In the genomic region with DNA sequence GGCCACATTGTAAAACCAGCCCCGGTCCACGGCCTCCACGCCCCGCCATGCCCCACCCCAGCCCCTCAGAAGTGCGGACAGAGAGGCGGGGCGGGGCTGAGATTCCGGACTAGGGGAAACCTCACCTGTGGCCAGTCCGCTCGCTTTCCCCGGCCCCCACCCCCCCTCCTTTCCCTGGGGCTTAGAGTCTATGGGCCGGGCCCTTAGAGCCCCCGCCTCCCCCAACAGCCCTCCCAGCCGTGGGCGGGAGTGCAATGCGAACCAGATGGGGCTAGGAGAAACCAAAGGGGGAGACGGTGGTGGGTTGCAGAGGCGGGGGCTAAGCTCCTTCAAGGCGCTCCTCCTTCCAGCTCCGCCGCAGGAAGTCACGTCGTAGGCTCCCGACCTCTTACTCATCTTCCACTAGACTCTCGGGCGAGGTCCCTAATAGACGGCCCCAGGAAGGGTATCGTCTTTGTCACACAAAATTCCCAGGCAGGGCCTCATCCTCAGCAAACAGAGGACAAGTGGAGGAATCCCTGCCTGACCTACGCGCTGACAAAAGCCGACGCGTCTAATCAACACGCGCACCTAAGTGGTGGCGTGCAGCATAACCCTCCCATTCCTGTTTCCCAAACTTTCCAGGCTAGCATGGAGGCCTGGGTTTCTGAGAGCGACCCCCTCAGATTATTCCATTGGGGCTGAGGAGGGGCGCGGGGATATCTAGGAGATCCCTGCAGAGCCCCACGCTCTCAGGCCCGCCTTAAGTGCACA, we compare ENCODE assay signal across 8 cellular contexts. TPM values are rescaled to one million over a fixed set of nuclear protein-coding genes. Genes with fewer than 3 reads are reported as not detected.
DNase-seq lines count a peak whose midpoint lies in the region; FAIRE-seq and TF ChIP-seq lines count a peak whose summit lies in the region.

No MANE protein-coding gene starts in this region.

- H3K27ac ChIP-seq in skin epidermis: peak overlapping the region; percentile 86 to 100 (median 99)

- no peak for FAIRE-seq in H54 (lab: Jason Lieb, UNC)

- H3K4me3 ChIP-seq in astrocyte of the cerebellum (ENCODE audit: low read depth, low read length) (peak overlapping the region; percentile 69), iPS-11a (ENCODE audit: low read depth, low read length) (peak overlapping the region; percentile 69), skin epidermis (peak overlapping the region; percentile 60 to 88 (median 81))

- in situ Hi-C loops in astrocyte of the cerebellum (cut with HindIII; ENCODE audit: low sequenced_read_pairs): no loop called here

- peak; percentile 29 for TF ChIP-seq POLR2A in H54 (IDR thresholded peaks at IDR 0.05; ENCODE audit: low read depth, low read length)

- TF ChIP-seq CTCF in astrocyte of the cerebellum (IDR thresholded peaks at IDR 0.05; ENCODE audit: low read depth, low read length, missing control alignments): no peak

- peak; percentile 89 for DNase-seq in GM03348 (ENCODE audit: low spot score)
- DNase-seq in H54 (ENCODE audit: insufficient read length, low spot score): peak; percentile 62
- peak; percentile 93 for DNase-seq in M059J (ENCODE audit: low read depth)
- peak; percentile 78 for DNase-seq in T1000 (lab: John Stamatoyannopoulos, UW)
- DNase-seq in astrocyte of the cerebellum (ENCODE audit: low read depth): peak; percentile 54
- DNase-seq in mesenteric fat pad (ENCODE audit: low spot score): no peak

RNA-seq across cellular contexts. Expression of a gene that starts 1.0 kb away (rescaled TPM):
- total RNA-seq in M059J (2014; rRNA removed; shearing (Covaris generic)): 11.0 and 18.9 TPM in 2 replicates
- 22.1 TPM for total RNA-seq in mesenteric fat pad

RNA-seq across cellular contexts. Expression of a gene that starts 9.3 kb away (rescaled TPM):
- 18.1 and 30.3 TPM in 2 replicates for total RNA-seq in M059J (2014; rRNA removed; shearing (Covaris generic))
- 8.6 TPM for total RNA-seq in mesenteric fat pad

RNA-seq across cellular contexts. Expression of a gene that starts 23.3 kb away (rescaled TPM):
- not detected in 2 replicates for total RNA-seq in M059J (2014; rRNA removed; shearing (Covaris generic))
- 164 TPM for total RNA-seq in mesenteric fat pad

RNA-seq across cellular contexts. Expression of a gene that starts 37.9 kb away (rescaled TPM):
- not detected in 2 replicates for total RNA-seq in M059J (2014; rRNA removed; shearing (Covaris generic))
- 3.6 TPM for total RNA-seq in mesenteric fat pad

RNA-seq across cellular contexts. Expression of a gene that starts 40.4 kb away (rescaled TPM):
- total RNA-seq in M059J (2014; rRNA removed; shearing (Covaris generic)): 8.5 and 24.9 TPM in 2 replicates
- total RNA-seq in mesenteric fat pad: 954 TPM

Comparison
In these comparisons a context has a peak if more than half of its experiments do, and no peak if none do; other contexts are left out.
1. RNA of a gene that starts 23.3 kb away (total RNA-seq): 164 TPM in mesenteric fat pad (single experiment); not detected in M059J; every median in the first group is over 100 times any median in the second.
2. Peak in every context shown above with its lines, with median percentiles within 50 percentile points of each other: H3K4me3 ChIP-seq.